In the genomic region with DNA sequence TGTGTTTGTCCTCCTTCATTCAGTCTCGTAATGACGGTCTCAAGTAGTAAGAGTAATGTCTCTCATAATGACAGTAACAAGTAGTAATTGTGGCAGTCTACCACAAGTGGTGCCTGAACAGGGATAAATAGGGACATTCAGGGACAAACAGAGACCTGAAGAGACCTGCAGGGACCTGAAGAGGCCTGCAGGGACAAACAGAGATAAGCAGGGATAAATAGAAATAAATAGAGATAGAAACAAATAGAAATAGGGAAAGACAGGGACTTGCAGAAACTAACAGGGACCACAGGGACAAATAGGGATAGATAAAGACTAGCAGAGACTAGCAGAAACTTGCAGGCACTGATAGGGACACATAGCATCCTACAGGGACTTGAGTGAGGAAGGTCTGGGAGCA, we compare ENCODE assay signal across 22 cellular contexts.
"Had no signal": no experiment of that assay in that cellular context is flagged by ENCODE, and none has a peak within 500 bp of the region (broad histone marks: within the 10 kb centered on the region; RNA-seq: fewer than 3 reads in every experiment).

No MANE protein-coding gene starts in this region.

- H3K27ac ChIP-seq: body of pancreas, cardiac muscle cell, foreskin keratinocyte, lower lobe of right lung, right lobe of liver, skin epidermis, transverse colon had no signal

- H3K4me3 ChIP-seq: body of pancreas, cardiac muscle cell, lower lobe of right lung, right lobe of liver, skin epidermis, transverse colon had no signal

- H3K27me3 ChIP-seq: body of pancreas, cardiac muscle cell, foreskin keratinocyte, right lobe of liver, transverse colon had no signal

- H3K9me3 ChIP-seq: body of pancreas, lower lobe of right lung, right lobe of liver, transverse colon had no signal

- H3K36me3 ChIP-seq: cardiac muscle cell, lower lobe of right lung, right lobe of liver, transverse colon had no signal

- ATAC-seq: activated CD4-positive, alpha-beta T cell treated with anti-CD3 and anti-CD28 coated beads for 36 hours; activated T-cell treated with anti-CD3 and anti-CD28 coated beads, Interleukin-2, amount 50 U/mL, for 72 hours; body of pancreas; left lobe of liver; lower lobe of right lung; naive thymus-derived CD4-positive, alpha-beta T cell; right lobe of liver; stimulated activated effector memory CD8-positive, alpha-beta T cell treated with anti-CD3 and anti-CD28 coated beads, Interleukin-12 subunit alpha, Interleukin-12 subunit beta, amount 100 ng/mL, for 72 hours; stimulated activated naive CD8-positive, alpha-beta T cell treated with anti-CD3 and anti-CD28 coated beads, Interleukin-15, amount 100 ng/mL, for 72 hours had no signal

- DNase-seq: activated B cell treated with CpG ODN at 0.5 μM for 24 hours; activated CD4-positive, alpha-beta memory T cell treated with anti-CD3 and anti-CD28 coated beads for 36 hours; activated CD4-positive, alpha-beta T cell treated with anti-CD3 and anti-CD28 coated beads for 36 hours; activated effector memory CD4-positive, alpha-beta T cell treated with Interleukin-2 at 50 U/mL for 16 hours; activated naive CD4-positive, alpha-beta T cell treated with anti-CD3 and anti-CD28 coated beads for 36 hours; activated naive CD8-positive, alpha-beta T cell treated with anti-CD3 and anti-CD28 coated beads, Interleukin-2, amount 10 ng/mL, durations not matched to agents 7 days and 5 days; activated T-cell treated with anti-CD3 and anti-CD28 coated beads, Interleukin-2, amount 50 U/mL, for 72 hours; body of pancreas; cortex of kidney; foreskin keratinocyte; kidney; lower lobe of right lung; naive thymus-derived CD4-positive, alpha-beta T cell; occipital lobe; right lobe of liver; stimulated activated CD4-positive, alpha-beta T cell treated with anti-CD3 and anti-CD28 coated beads, Interleukin-2, amount 100 ng/mL, for 24 hours; stimulated activated naive CD8-positive, alpha-beta T cell treated with anti-CD3 and anti-CD28 coated beads, Interleukin-15, amount 100 ng/mL, for 72 hours; transverse colon had no signal

- H3K4me1 ChIP-seq: body of pancreas, lower lobe of right lung, right lobe of liver, transverse colon had no signal
